8 cellular contexts compared by ENCODE assay signal in genomic region chr4:15805583-15806517, GRCh38. TPM values are rescaled to one million over a fixed set of nuclear protein-coding genes. Genes with fewer than 3 reads are reported as not detected.
DNase-seq lines count a peak whose midpoint lies in the region; ATAC-seq and TF ChIP-seq lines count a peak whose summit lies in the region.

No MANE protein-coding gene starts in this region.

- POLR2A ChIA-PET in IMR-90 (lab: Charles Lee; ENCODE audit: unreplicated experiment) = interaction anchor here (0.6 kb wide), 1 partner anchor 200 kb away, joined by 4 read pairs; no protein-coding TSS in a partner anchor

- intact Hi-C loops in IMR-90 (cut with micrococcal nuclease) (loop anchor here (1.0 to 10.0 kb wide), 7 partner anchors 76 to 459 kb away; no protein-coding TSS in a partner anchor), spleen (cut with DNase I; ENCODE audit: low total_unique reads) (loop anchor here (5.0 to 10.0 kb wide), 3 partner anchors 71 to 196 kb away; no protein-coding TSS in a partner anchor)

- no peak overlapping the region for H2BK20ac ChIP-seq in IMR-90 (ENCODE audit: low read depth, low read length)

- TF ChIP-seq CTCF in IMR-90 (conservative IDR thresholded peaks at IDR 0.05; ENCODE audit: low read depth, low read length) = peak; percentile 83
- TF ChIP-seq CTCF in astrocyte of the spinal cord (IDR thresholded peaks at IDR 0.05; ENCODE audit: low read depth, low read length) = peak; percentile 76
- TF ChIP-seq CTCF in spleen (IDR thresholded peaks at IDR 0.05 in 8 of 11, conservative IDR thresholded peaks at IDR 0.05 in 3 of 11) = peak; percentile 58 to 76 (median 69)

- no peak overlapping the region for H2BK15ac ChIP-seq in IMR-90 (ENCODE audit: low read depth, low read length)

- peak; percentile 52 for ATAC-seq in GM21367 (IDR thresholded peaks at IDR 0.05; ENCODE audit: unreplicated experiment)
- peak; percentile 84 for ATAC-seq in IMR-90 (ENCODE audit: low read depth)

- H2AK5ac ChIP-seq in IMR-90 (ENCODE audit: low read depth, low read length) = no peak overlapping the region

- WGBS in IMR-90 (ENCODE audit: extremely low coverage in 2 of 2, insufficient read length in 1 of 2), 2 experiments = 0% methylated on average over 1 of the region's 5 CpGs; no CpG with 5 or more reads in 1 of the 2 experiments
- 47 to 60% (median 54%) methylated on average over 5 of the region's 5 CpGs for WGBS in spleen, 5 donors

- no peak overlapping the region for H3K14ac ChIP-seq in IMR-90 (replicated peaks; ENCODE audit: low read depth, low read length)

- H3K23ac ChIP-seq in IMR-90 (ENCODE audit: low read depth, low read length) = no peak overlapping the region

- no peak overlapping the region for H3K18ac ChIP-seq in IMR-90 (ENCODE audit: low read depth, low read length)

- no peak overlapping the region for H2AK9ac ChIP-seq in IMR-90 (replicated peaks; ENCODE audit: low read depth, low read length, poor library complexity)

- H3K9ac ChIP-seq in IMR-90 (ENCODE audit: low read depth, low read length) = no peak overlapping the region

- DNase-seq in ELR (ENCODE audit: low read depth) = peak; percentile 71
- peak; percentile 63 for DNase-seq in IMR-90
- peak; percentile 73 for DNase-seq in OCI-M1 (lab: John Stamatoyannopoulos, UW)
- peak; percentile 64 for DNase-seq in astrocyte of the spinal cord (ENCODE audit: low read depth, low spot score)
- DNase-seq in iPS DF 19.7 (ENCODE audit: low read depth, low spot score) = peak; percentile 17
- DNase-seq in spleen = no peak
- DNase-seq in 8988T = no peak

- H3K4me1 ChIP-seq in IMR-90 (ENCODE audit: control insufficient read depth, insufficient read depth, low read length) = no peaks in the 10 kb centered on the region
- H3K4me1 ChIP-seq in spleen = peaks cover 8 to 63% (median 40%) of the 10 kb centered on the region in 6 donors

- no peak overlapping the region for H4K8ac ChIP-seq in IMR-90 (ENCODE audit: low read depth in 2 of 2, low read length in 2 of 2)

- no peaks in the 10 kb centered on the region for H3K79me1 ChIP-seq in IMR-90 (ENCODE audit: low read depth in 1 of 2, low read length in 2 of 2)

- no peaks in the 10 kb centered on the region for H3K9me1 ChIP-seq in IMR-90 (ENCODE audit: insufficient read depth, low read length)

- no peaks in the 10 kb centered on the region for H4K20me1 ChIP-seq in IMR-90 (ENCODE audit: insufficient read depth, low read length)

- H2AFZ ChIP-seq in IMR-90 (replicated peaks; ENCODE audit: low read length, poor library complexity) = no peak overlapping the region

- H3K4ac ChIP-seq in IMR-90 (ENCODE audit: low read depth, low read length) = no peak overlapping the region

- H3K27me3 ChIP-seq in IMR-90 (ENCODE audit: control insufficient read depth, insufficient read depth, low read length) (peaks cover 27% of the 10 kb centered on the region), spleen (replicated peaks in 1 of 7) (no peaks in the 10 kb centered on the region)

- CTCF ChIA-PET in IMR-90 (lab: Yijun Ruan, JAX) = interaction anchor here (0.6 to 4.0 kb wide), 17 partner anchors 23 to 460 kb away, joined by 3 to 25 read pairs (median 5); no protein-coding TSS in a partner anchor

- dilution Hi-C loops in IMR-90 (cut with HindIII; ENCODE audit: low sequenced_read_pairs, unreplicated experiment) = no loop called here

- H3K9me3 ChIP-seq in IMR-90 (ENCODE audit: control insufficient read depth, insufficient read depth, low read length) (peaks cover 1% of the 10 kb centered on the region; the same call in 1 of the 2 replicates), spleen (no peaks in the 10 kb centered on the region)

- no peak overlapping the region for H2BK120ac ChIP-seq in IMR-90 (ENCODE audit: low read depth, low read length)

- H3K27ac ChIP-seq in IMR-90 (ENCODE audit: insufficient read depth, low read length) (no peak overlapping the region), spleen (peak overlapping the region in 1 of 8 donors; percentile 41)

- no peak for TF ChIP-seq POLR2A in IMR-90 (IDR thresholded peaks at IDR 0.05; ENCODE audit: low read depth, low read length)
- TF ChIP-seq POLR2A in spleen (IDR thresholded peaks at IDR 0.05) = no peak

- no peak overlapping the region for H2BK5ac ChIP-seq in IMR-90 (ENCODE audit: low read depth, low read length, poor library complexity, severe bottlenecking)

- H3K36me3 ChIP-seq in IMR-90 (ENCODE audit: control insufficient read depth, insufficient read depth, low read length) (no peaks in the 10 kb centered on the region), spleen (no peaks in the 10 kb centered on the region)

- no TSS peak for BruUV-seq in IMR-90 (replicated peaks; lab: Mats Ljungman, UMichigan)

- no peak overlapping the region for H3K56ac ChIP-seq in IMR-90 (ENCODE audit: extremely low read depth, insufficient read depth, low read length)

- H4K5ac ChIP-seq in IMR-90 (ENCODE audit: low read depth, low read length) = no peak overlapping the region

- in situ Hi-C loops in IMR-90 (cut with MboI; ENCODE audit: low sequenced_read_pairs) = loop anchor here (5.0 to 10.0 kb wide), 3 partner anchors 151 to 331 kb away; no protein-coding TSS in a partner anchor
- in situ Hi-C loops in astrocyte of the spinal cord (cut with HindIII; ENCODE audit: low sequenced_read_pairs) = no loop called here

- TF ChIP-seq RAD21 in IMR-90 (IDR thresholded peaks at IDR 0.05; ENCODE audit: low read length) = peak; percentile 84

- H3K4me3 ChIP-seq in IMR-90 (ENCODE audit: insufficient read depth, low read depth, low read length) (no peak overlapping the region), astrocyte of the spinal cord (ENCODE audit: low read depth, low read length) (no peak overlapping the region), spleen (no peak overlapping the region)

- no peak overlapping the region for H3K4me2 ChIP-seq in IMR-90 (ENCODE audit: low read depth, low read length)

- no peak overlapping the region for H4K91ac ChIP-seq in IMR-90 (ENCODE audit: insufficient read depth, low read depth, low read length)

TF ChIP-seq in IMR-90, 13 proteins besides CTCF, POLR2A, EP300 and RAD21:
- peak; percentile 79 for TF ChIP-seq SMC3 (IDR thresholded peaks at IDR 0.05; ENCODE audit: low read depth, low read length)
- no peak for TF ChIP-seq CHD1 (IDR thresholded peaks at IDR 0.05; ENCODE audit: low read depth, low read length)
TF ChIP-seq in IMR-90: peak in this region for 1.

RNA-seq across cellular contexts. Expression of gene CD38, which starts 27.7 kb away (rescaled TPM):
- not detected in 2 replicates for total RNA-seq in IMR-90 (2012; rRNA removed)
- polyA plus RNA-seq in IMR-90 (2012; rRNA removed) = not detected in 2 replicates
- polyA plus RNA-seq in IMR-90 (2012; cell fraction: cytosol; rRNA removed) = not detected in 2 replicates
- not detected in 2 replicates for polyA plus RNA-seq in IMR-90 (2012; cell fraction: nucleus; rRNA removed; ENCODE audit: low replicate concordance)
- 10 to 100 TPM; 45.1 to 92.9 (median 62.7) TPM for total RNA-seq in spleen
- polyA plus RNA-seq in spleen = 1 to 10 TPM; 4.9 to 9.5 (median 5.8) TPM

Comparison
In these comparisons a context has a peak if more than half of its experiments do, and no peak if none do; other contexts are left out.
1. DNase-seq: peak in ELR (single experiment), IMR-90 (single experiment), OCI-M1 (single experiment), astrocyte of the spinal cord (single experiment) and iPS DF 19.7 (single experiment); none in spleen (single experiment) and 8988T (single experiment).
2. RNA of gene CD38, which starts 27.7 kb away (total RNA-seq): 45.1 to 92.9 TPM in spleen; not detected in IMR-90; every median in the first group is over 10 times any median in the second.
3. Peak in every context shown above with its lines, with median percentiles within 50 percentile points of each other: CTCF ChIP-seq.